Comparison of ENCODE assay signal across 10 cellular contexts in the genomic region with DNA sequence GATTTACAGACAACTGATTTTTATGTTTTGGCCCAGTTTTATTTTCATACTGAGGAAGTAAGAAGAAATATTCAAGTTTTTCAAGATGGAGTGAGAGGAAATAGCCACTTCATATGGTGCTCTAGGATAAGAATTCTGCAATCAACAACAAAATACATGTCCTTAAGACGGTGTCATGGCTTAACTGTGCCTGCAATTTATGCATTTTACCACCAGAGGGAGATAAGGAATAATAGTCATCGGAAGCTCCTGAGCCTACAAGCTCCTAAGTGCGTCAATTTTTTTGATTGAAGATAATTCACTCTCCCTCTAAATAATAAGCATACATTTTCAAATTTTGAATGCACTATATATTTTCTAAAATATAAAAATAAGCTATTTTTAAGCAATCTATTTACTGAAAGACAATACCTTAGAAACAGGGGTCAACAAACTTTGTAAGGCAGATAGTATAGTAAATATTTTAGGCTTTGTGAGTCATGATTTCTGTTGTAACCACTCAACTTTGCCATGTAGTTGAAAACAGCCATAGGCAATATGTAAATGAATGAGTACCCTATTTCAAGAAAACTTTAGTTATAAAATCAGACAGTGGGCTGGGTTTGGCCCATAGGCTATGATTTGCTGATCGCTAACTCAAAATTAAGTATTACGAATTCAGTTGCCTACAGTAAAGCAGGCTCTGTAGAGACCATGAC.
A peak's percentile ranks its signal among the peaks of the same experiment; 100 is the strongest.
DNase-seq lines count a peak whose midpoint lies in the region; ATAC-seq and TF ChIP-seq lines count a peak whose summit lies in the region.
"Had no signal": no experiment of that assay in that cellular context is flagged by ENCODE, and none has a peak within 500 bp of the region (broad histone marks: within the 10 kb centered on the region; RNA-seq: fewer than 3 reads in every experiment).

No MANE protein-coding gene starts in this region.

- H3K9me3 ChIP-seq in gastroesophageal sphincter = no peaks in the 10 kb centered on the region
- H3K9me3 ChIP-seq: SJCRH30 had no signal

- H3K27me3 ChIP-seq in H7 (ENCODE audit: control insufficient read depth, insufficient read depth, low read length) = no peaks in the 10 kb centered on the region
- no peaks in the 10 kb centered on the region for H3K27me3 ChIP-seq in gastroesophageal sphincter
- H3K27me3 ChIP-seq: SJCRH30 had no signal

- DNase-seq in ACHN (peak; percentile 8), H7 (peak; percentile 22), RKO (ENCODE audit: low spot score) (peak; percentile 25), germinal center (ENCODE audit: low spot score) (peak; percentile 51), islet precursor cell (no peak), NCI-H345 (lab: John Stamatoyannopoulos, UW) (no peak), NOMO-1 treated with DMSO at 0.1 percent for 48 hours (lab: John Stamatoyannopoulos, UW; ENCODE audit: unreplicated experiment) (no peak)
- DNase-seq: stimulated activated naive CD4-positive, alpha-beta T cell had no signal

- peaks cover 0 to 18% (median 15%) of the 10 kb centered on the region in 3 donors for H3K4me1 ChIP-seq in gastroesophageal sphincter
- H3K4me1 ChIP-seq: SJCRH30 had no signal

- no peak overlapping the region for H3K4me3 ChIP-seq in H7 (ENCODE audit: insufficient read depth, low read depth, low read length)
- H3K4me3 ChIP-seq in gastroesophageal sphincter = no peak overlapping the region
- H3K4me3 ChIP-seq: SJCRH30 had no signal

- in situ Hi-C loops in ACHN (cut with HindIII; ENCODE audit: low pct_ligation_motif_present, low pct_unique_long_range_greater_than_20kb, low sequenced_read_pairs) = no loop called here

- H3K27ac ChIP-seq in gastroesophageal sphincter = no peak overlapping the region
- H3K27ac ChIP-seq: SJCRH30 had no signal

- TF ChIP-seq POLR2A in gastroesophageal sphincter (IDR thresholded peaks at IDR 0.05) = no peak

- no peak for TF ChIP-seq CTCF in gastroesophageal sphincter (IDR thresholded peaks at IDR 0.05)

- no peak for TF ChIP-seq EP300 in gastroesophageal sphincter (IDR thresholded peaks at IDR 0.05)

- H3K36me3 ChIP-seq in H7 (replicated peaks; ENCODE audit: control insufficient read depth, insufficient read depth, low read length) = no peaks in the 10 kb centered on the region
- H3K36me3 ChIP-seq in gastroesophageal sphincter = no peaks in the 10 kb centered on the region
- H3K36me3 ChIP-seq: SJCRH30 had no signal

- 71 to 73% methylated on average over 5 of the region's 5 CpGs for WGBS in gastroesophageal sphincter (ENCODE audit: low coverage in 1 of 2), 2 donors

- no peak for ATAC-seq in gastroesophageal sphincter

Comparison
In these comparisons a context has a peak if more than half of its experiments do, and no peak if none do; other contexts are left out.
1. DNase-seq: peak in ACHN (single experiment), H7 (single experiment), RKO (single experiment) and germinal center (single experiment); none in islet precursor cell (single experiment), NCI-H345 (single experiment) and NOMO-1 treated with DMSO at 0.1 percent for 48 hours (single experiment).